1 cellular context compared by ENCODE assay signal in genomic region chr7:101217388-101218235, GRCh38.
A peak's percentile ranks its signal among the peaks of the same experiment; 100 is the strongest.
TF ChIP-seq lines count a peak whose summit lies in the region.

Gene PLOD3 (minus strand): TSS chr7:101217581. CDS start chr7:101217274, 307 bp downstream.
Gene ZNHIT1 (plus strand): TSS chr7:101218165. CDS start chr7:101218196, 31 bp downstream.

TF ChIP-seq in HEK293, 187 proteins besides CTCF, POLR2A, EP300 and RAD21 (continued from another document and continues in another):
- TF ChIP-seq AEBP2 (tag by site-specific recombination; IDR thresholded peaks at IDR 0.05; ENCODE audit: borderline replicate concordance): no peak
- no peak; the same call in 1 of the 2 replicates for TF ChIP-seq GLIS2 (tag by site-specific recombination; IDR thresholded peaks at IDR 0.05)
- no peak for TF ChIP-seq ZSCAN4 (tag by site-specific recombination; IDR thresholded peaks at IDR 0.05)
- TF ChIP-seq PRDM4 (tag by site-specific recombination; IDR thresholded peaks at IDR 0.05): peak; percentile 74
- no peak for TF ChIP-seq ZNF157 (tag by site-specific recombination; IDR thresholded peaks at IDR 0.05)
- TF ChIP-seq ZNF26 (tag by site-specific recombination; IDR thresholded peaks at IDR 0.05): no peak
- TF ChIP-seq ZNF610 (tag by site-specific recombination; IDR thresholded peaks at IDR 0.05; ENCODE audit: borderline replicate concordance): no peak
- no peak for TF ChIP-seq ZBTB10 (tag by site-specific recombination; IDR thresholded peaks at IDR 0.05)
- no peak for TF ChIP-seq ZNF394 (tag by site-specific recombination; IDR thresholded peaks at IDR 0.05; ENCODE audit: borderline replicate concordance)
- TF ChIP-seq ZNF112 (tag by site-specific recombination; IDR thresholded peaks at IDR 0.05): no peak
- no peak for TF ChIP-seq ZNF140 (tag by site-specific recombination; IDR thresholded peaks at IDR 0.05)
- TF ChIP-seq REPIN1 (tag by site-specific recombination; IDR thresholded peaks at IDR 0.05; ENCODE audit: low read depth): no peak
- TF ChIP-seq, protein P1, sequence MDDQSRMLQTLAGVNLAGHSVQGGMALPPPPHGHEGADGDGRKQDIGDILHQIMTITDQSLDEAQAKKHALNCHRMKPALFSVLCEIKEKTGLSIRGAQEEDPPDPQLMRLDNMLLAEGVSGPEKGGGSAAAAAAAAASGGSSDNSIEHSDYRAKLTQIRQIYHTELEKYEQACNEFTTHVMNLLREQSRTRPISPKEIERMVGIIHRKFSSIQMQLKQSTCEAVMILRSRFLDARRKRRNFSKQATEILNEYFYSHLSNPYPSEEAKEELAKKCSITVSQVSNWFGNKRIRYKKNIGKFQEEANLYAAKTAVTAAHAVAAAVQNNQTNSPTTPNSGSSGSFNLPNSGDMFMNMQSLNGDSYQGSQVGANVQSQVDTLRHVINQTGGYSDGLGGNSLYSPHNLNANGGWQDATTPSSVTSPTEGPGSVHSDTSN (CRISPR knock-in tag; IDR thresholded peaks at IDR 0.05): no peak
- peak; percentile 36; the same call in 1 of the 2 replicates for TF ChIP-seq KLF7 (tag by site-specific recombination; IDR thresholded peaks at IDR 0.05; ENCODE audit: borderline replicate concordance)
- TF ChIP-seq YY2 (tag by site-specific recombination; IDR thresholded peaks at IDR 0.05): peak; percentile 12; the same call in 1 of the 2 replicates
- no peak for TF ChIP-seq ZNF350 (tag by site-specific recombination; IDR thresholded peaks at IDR 0.05)
- no peak for TF ChIP-seq ZNF19 (tag by site-specific recombination; IDR thresholded peaks at IDR 0.05; ENCODE audit: low read depth)
- no peak for TF ChIP-seq MZF1 (tag by site-specific recombination; IDR thresholded peaks at IDR 0.05; ENCODE audit: borderline replicate concordance)
- 0 out of 2 replicates have a peak, but pooled peaks have one; percentile 21 for TF ChIP-seq HIC1 (tag by site-specific recombination; IDR thresholded peaks at IDR 0.05)
- no peak for TF ChIP-seq ZNF292 (tag by site-specific recombination; IDR thresholded peaks at IDR 0.05; ENCODE audit: borderline replicate concordance, low read depth)
- TF ChIP-seq ZNF174 (tag by site-specific recombination; IDR thresholded peaks at IDR 0.05): no peak
- no peak for TF ChIP-seq ZNF830 (tag by site-specific recombination; IDR thresholded peaks at IDR 0.05; ENCODE audit: low read depth)
- TF ChIP-seq ZNF558 (tag by site-specific recombination; IDR thresholded peaks at IDR 0.05): no peak
- no peak for TF ChIP-seq SCRT2 (tag by site-specific recombination; IDR thresholded peaks at IDR 0.05)
- TF ChIP-seq ZNF792 (tag by site-specific recombination; IDR thresholded peaks at IDR 0.05): no peak
- TF ChIP-seq ZNF521 (tag by site-specific recombination; IDR thresholded peaks at IDR 0.05): no peak
- TF ChIP-seq ZNF513 (tag by site-specific recombination; IDR thresholded peaks at IDR 0.05): no peak
- no peak for TF ChIP-seq ZNF529 (tag by site-specific recombination; IDR thresholded peaks at IDR 0.05; ENCODE audit: insufficient replicate concordance)
- TF ChIP-seq ZNF239 (tag by site-specific recombination; IDR thresholded peaks at IDR 0.05): no peak
- 0 out of 2 replicates have a peak, but pooled peaks have one; percentile 13 for TF ChIP-seq ZFP69B (tag by site-specific recombination; IDR thresholded peaks at IDR 0.05)
- TF ChIP-seq KLF9 (tag by site-specific recombination; IDR thresholded peaks at IDR 0.05; ENCODE audit: low read depth): peak; percentile 72; the same call in 1 of the 2 replicates
- TF ChIP-seq ZNF473 (tag by site-specific recombination; IDR thresholded peaks at IDR 0.05): no peak
- TF ChIP-seq, protein P2, sequence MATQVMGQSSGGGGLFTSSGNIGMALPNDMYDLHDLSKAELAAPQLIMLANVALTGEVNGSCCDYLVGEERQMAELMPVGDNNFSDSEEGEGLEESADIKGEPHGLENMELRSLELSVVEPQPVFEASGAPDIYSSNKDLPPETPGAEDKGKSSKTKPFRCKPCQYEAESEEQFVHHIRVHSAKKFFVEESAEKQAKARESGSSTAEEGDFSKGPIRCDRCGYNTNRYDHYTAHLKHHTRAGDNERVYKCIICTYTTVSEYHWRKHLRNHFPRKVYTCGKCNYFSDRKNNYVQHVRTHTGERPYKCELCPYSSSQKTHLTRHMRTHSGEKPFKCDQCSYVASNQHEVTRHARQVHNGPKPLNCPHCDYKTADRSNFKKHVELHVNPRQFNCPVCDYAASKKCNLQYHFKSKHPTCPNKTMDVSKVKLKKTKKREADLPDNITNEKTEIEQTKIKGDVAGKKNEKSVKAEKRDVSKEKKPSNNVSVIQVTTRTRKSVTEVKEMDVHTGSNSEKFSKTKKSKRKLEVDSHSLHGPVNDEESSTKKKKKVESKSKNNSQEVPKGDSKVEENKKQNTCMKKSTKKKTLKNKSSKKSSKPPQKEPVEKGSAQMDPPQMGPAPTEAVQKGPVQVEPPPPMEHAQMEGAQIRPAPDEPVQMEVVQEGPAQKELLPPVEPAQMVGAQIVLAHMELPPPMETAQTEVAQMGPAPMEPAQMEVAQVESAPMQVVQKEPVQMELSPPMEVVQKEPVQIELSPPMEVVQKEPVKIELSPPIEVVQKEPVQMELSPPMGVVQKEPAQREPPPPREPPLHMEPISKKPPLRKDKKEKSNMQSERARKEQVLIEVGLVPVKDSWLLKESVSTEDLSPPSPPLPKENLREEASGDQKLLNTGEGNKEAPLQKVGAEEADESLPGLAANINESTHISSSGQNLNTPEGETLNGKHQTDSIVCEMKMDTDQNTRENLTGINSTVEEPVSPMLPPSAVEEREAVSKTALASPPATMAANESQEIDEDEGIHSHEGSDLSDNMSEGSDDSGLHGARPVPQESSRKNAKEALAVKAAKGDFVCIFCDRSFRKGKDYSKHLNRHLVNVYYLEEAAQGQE (tag by site-specific recombination; IDR thresholded peaks at IDR 0.05): peak; percentile 55; the same call in 1 of the 2 replicates
- peak; percentile 69; the same call in 1 of the 2 replicates for TF ChIP-seq ZNF501 (tag by site-specific recombination; IDR thresholded peaks at IDR 0.05)
- TF ChIP-seq ZNF768 (tag by site-specific recombination; IDR thresholded peaks at IDR 0.05): no peak
- no peak for TF ChIP-seq ZNF366 (tag by site-specific recombination; conservative IDR thresholded peaks at IDR 0.05)
- TF ChIP-seq ZNF585B (tag by site-specific recombination; IDR thresholded peaks at IDR 0.05): no peak
- TF ChIP-seq KLF10 (tag by site-specific recombination; IDR thresholded peaks at IDR 0.05): no peak
- TF ChIP-seq MYNN (tag by site-specific recombination; IDR thresholded peaks at IDR 0.05; ENCODE audit: borderline replicate concordance): no peak
- no peak for TF ChIP-seq ZNF211 (tag by site-specific recombination; IDR thresholded peaks at IDR 0.05; ENCODE audit: low read depth)
- no peak for TF ChIP-seq ZNF175 (tag by site-specific recombination; IDR thresholded peaks at IDR 0.05)
